13 cellular contexts compared by ENCODE assay signal in the genomic region with DNA sequence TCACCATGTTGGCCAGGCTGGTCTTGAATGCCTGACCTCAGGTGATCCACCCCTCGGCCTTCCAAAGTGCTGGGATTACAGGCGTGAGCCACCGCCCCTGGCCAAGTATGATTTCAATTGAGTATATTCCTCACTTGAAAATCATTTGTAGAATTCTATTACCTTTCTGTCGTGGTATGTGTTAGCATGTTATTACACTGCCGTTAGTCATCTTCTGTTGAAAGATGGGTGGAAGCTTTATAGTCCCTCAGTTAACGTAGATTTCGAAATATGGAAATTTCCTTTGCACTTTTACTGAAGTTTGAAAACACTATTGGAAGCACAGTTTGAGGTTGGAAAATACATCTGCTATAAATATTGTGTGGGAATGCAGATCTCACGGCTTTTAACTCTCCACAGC. TPM values are rescaled to one million over a fixed set of nuclear protein-coding genes. Genes with fewer than 3 reads are reported as not detected.
A peak's percentile ranks its signal among the peaks of the same experiment; 100 is the strongest.
DNase-seq lines count a peak whose midpoint lies in the region; ATAC-seq and TF ChIP-seq lines count a peak whose summit lies in the region.
"Had no signal": no experiment of that assay in that cellular context is flagged by ENCODE, and none has a peak within 500 bp of the region (broad histone marks: within the 10 kb centered on the region; RNA-seq: fewer than 3 reads in every experiment).

No MANE protein-coding gene starts in this region.

- intact Hi-C loops in Caco-2 (cut with micrococcal nuclease; ENCODE audit: unreplicated experiment) = no loop called here

- H3K4me3 ChIP-seq in adipocyte (ENCODE audit: low read length) = peak overlapping the region; percentile 61
- H3K4me3 ChIP-seq in Caco-2 (ENCODE audit: low read depth, low read length) = no peak overlapping the region
- H3K4me3 ChIP-seq: Peyer's patch had no signal

- H3K27me3 ChIP-seq in adipocyte (replicated peaks; ENCODE audit: control insufficient read depth, insufficient read depth, low read length) = no peaks in the 10 kb centered on the region
- H3K27me3 ChIP-seq in Caco-2 (replicated peaks; ENCODE audit: control insufficient read depth, insufficient read depth, low read length) = no peaks in the 10 kb centered on the region
- H3K27me3 ChIP-seq: Peyer's patch had no signal

- H3K4me3 Mint-ChIP-seq in Caco-2 (ENCODE audit: unreplicated experiment) = no peak overlapping the region
- H3K4me3 Mint-ChIP-seq: effector memory CD8-positive, alpha-beta T cell had no signal

- H3K9me3 ChIP-seq in adipocyte (ENCODE audit: control insufficient read depth, low read length) (no peaks in the 10 kb centered on the region), Caco-2 (no peaks in the 10 kb centered on the region)
- H3K9me3 ChIP-seq: Peyer's patch had no signal

- no TSS peak for BruUV-seq in Caco-2 (replicated peaks; lab: Mats Ljungman, UMichigan)

- H3K9ac ChIP-seq in adipocyte (ENCODE audit: low read length) = peak overlapping the region; percentile 72
- H3K9ac ChIP-seq: KMS-11 had no signal

- H3K9me3 Mint-ChIP-seq in Caco-2 (ENCODE audit: unreplicated experiment) = no peaks in the 10 kb centered on the region
- H3K9me3 Mint-ChIP-seq: effector memory CD8-positive, alpha-beta T cell had no signal

- DNase-seq in Daoy (ENCODE audit: low read depth) (peak; percentile 58), LHCN-M2 (ENCODE audit: low read depth) (peak; percentile 55), adipocyte (ENCODE audit: low read depth) (peak; percentile 93), lung microvascular endothelial cell (ENCODE audit: low read depth in 2 of 2) (peak; percentile 23 to 91), Caco-2 (no peak), mucosa of gallbladder (ENCODE audit: low spot score) (no peak), NCI-H748 treated with DMSO at 0.1 percent for 48 hours (lab: John Stamatoyannopoulos, UW) (no peak)
- DNase-seq: activated CD8-positive, alpha-beta memory T cell treated with anti-CD3 and anti-CD28 coated beads, Interleukin-2, amount 50 U/mL, for 48 hours; effector memory CD8-positive, alpha-beta T cell had no signal

- H3K4me1 ChIP-seq in adipocyte (ENCODE audit: control insufficient read depth, insufficient read depth, low read length) = peaks cover 18% of the 10 kb centered on the region
- H3K4me1 ChIP-seq in Caco-2 = no peaks in the 10 kb centered on the region
- H3K4me1 ChIP-seq: Peyer's patch had no signal

- no peak for TF ChIP-seq CTCF in Caco-2 (IDR thresholded peaks at IDR 0.05; ENCODE audit: insufficient read depth in 1 of 2, low read depth in 1 of 2, low read length in 1 of 2, severe bottlenecking in 1 of 2, unreplicated experiment in 1 of 2)

- CTCF ChIA-PET in Caco-2 (lab: Charles Lee) = no interaction called here

- H3K27me3 Mint-ChIP-seq in Caco-2 (ENCODE audit: insufficient read depth, unreplicated experiment) = no peaks in the 10 kb centered on the region
- H3K27me3 Mint-ChIP-seq: effector memory CD8-positive, alpha-beta T cell had no signal

- peaks cover 7% of the 10 kb centered on the region for H3K36me3 Mint-ChIP-seq in Caco-2 (ENCODE audit: insufficient read depth, unreplicated experiment)

- POLR2A ChIA-PET in Caco-2 (lab: Charles Lee) = interaction anchor here (0.7 kb wide), 1 partner anchor 190 kb away, joined by 3 read pairs; no protein-coding TSS in a partner anchor

- no peaks in the 10 kb centered on the region for H3K4me1 Mint-ChIP-seq in Caco-2 (ENCODE audit: low read depth, unreplicated experiment)

- no peak overlapping the region for H3K27ac Mint-ChIP-seq in Caco-2 (ENCODE audit: unreplicated experiment)
- H3K27ac Mint-ChIP-seq: effector memory CD8-positive, alpha-beta T cell had no signal

- ATAC-seq in GM21737 (IDR thresholded peaks at IDR 0.05; ENCODE audit: unreplicated experiment) = no peak
- ATAC-seq: effector memory CD8-positive, alpha-beta T cell; left lobe of liver had no signal

- H3K36me3 ChIP-seq in adipocyte (ENCODE audit: control insufficient read depth, insufficient read depth, low read length, severe bottlenecking) (peaks cover 8% of the 10 kb centered on the region), Caco-2 (ENCODE audit: control insufficient read depth, insufficient read depth, low read length) (no peaks in the 10 kb centered on the region)

RNA-seq across cellular contexts. Expression of a gene that starts 14.7 kb away (rescaled TPM):
- total RNA-seq in Daoy (2014; rRNA removed; shearing (Covaris generic)) = 158 and 175 TPM in 2 replicates
- 55.7 and 84.9 TPM in 2 replicates for total RNA-seq in LHCN-M2 (2014; rRNA removed)
- polyA plus RNA-seq in LHCN-M2 (2012) = 25.4 TPM
- 24.4 and 43.8 TPM in 2 replicates for total RNA-seq in lung microvascular endothelial cell
- total RNA-seq in Caco-2 (2022) = 84.7 and 104 TPM in 2 replicates
- 27.8 TPM for total RNA-seq in mucosa of gallbladder

RNA-seq across cellular contexts. Expression of a gene that starts 33.5 kb away (rescaled TPM):
- 99.0 and 106 TPM in 2 replicates for total RNA-seq in Daoy (2014; rRNA removed; shearing (Covaris generic))
- total RNA-seq in LHCN-M2 (2014; rRNA removed) = 62.7 and 66.0 TPM in 2 replicates
- polyA plus RNA-seq in LHCN-M2 (2012) = 33.0 TPM
- 63.4 and 119 TPM in 2 replicates for total RNA-seq in lung microvascular endothelial cell
- total RNA-seq in Caco-2 (2022) = 125 and 136 TPM in 2 replicates
- 76.5 TPM for total RNA-seq in mucosa of gallbladder

Comparison
In these comparisons a context has a peak if more than half of its experiments do, and no peak if none do; other contexts are left out.
1. DNase-seq: peak in Daoy (single experiment), LHCN-M2 (single experiment), adipocyte (single experiment) and lung microvascular endothelial cell (2 of 2); none in Caco-2 (0 of 2), mucosa of gallbladder (single experiment) and NCI-H748 treated with DMSO at 0.1 percent for 48 hours (single experiment).